In genomic region chr13:79749985-79750551, GRCh38 we compare ENCODE assay signal across 10 cellular contexts.
A peak's percentile ranks its signal among the peaks of the same experiment; 100 is the strongest.
DNase-seq lines count a peak whose midpoint lies in the region; ATAC-seq and TF ChIP-seq lines count a peak whose summit lies in the region.
"Had no signal": no experiment of that assay in that cellular context is flagged by ENCODE, and none has a peak within 500 bp of the region (broad histone marks: within the 10 kb centered on the region; RNA-seq: fewer than 3 reads in every experiment).

No MANE protein-coding gene starts in this region.

- no peaks in the 10 kb centered on the region for H3K36me3 ChIP-seq in MG63
- no peaks in the 10 kb centered on the region for H3K36me3 ChIP-seq in mucosa of descending colon (ENCODE audit: low read depth)

- no peaks in the 10 kb centered on the region for H3K4me1 ChIP-seq in mucosa of descending colon (ENCODE audit: low read depth)

- in situ Hi-C loops in ACHN (cut with HindIII; ENCODE audit: low pct_ligation_motif_present, low pct_unique_long_range_greater_than_20kb, low sequenced_read_pairs): no loop called here

- TF ChIP-seq CTCF in epithelial cell of proximal tubule (conservative IDR thresholded peaks at IDR 0.05; ENCODE audit: low read depth, low read length) (no peak), mucosa of descending colon (IDR thresholded peaks at IDR 0.05) (no peak)

- H3K4me3 ChIP-seq in MG63 (no peak overlapping the region), epithelial cell of proximal tubule (ENCODE audit: low read depth, low read length) (no peak overlapping the region), mucosa of descending colon (no peak overlapping the region)

- no peaks in the 10 kb centered on the region for H3K27me3 ChIP-seq in MG63

- DNase-seq in ACHN: peak; percentile 94
- peak; percentile 85 for DNase-seq in MG63
- peak; percentile 97 for DNase-seq in epithelial cell of proximal tubule (ENCODE audit: low read depth)
- DNase-seq in mucosa of descending colon: peak in 1 of 3 donors; percentile 7
- DNase-seq in activated naive CD4-positive, alpha-beta T cell treated with Interleukin-2 at 50 U/mL for 16 hours: no peak
- DNase-seq in OCI-M1 (lab: John Stamatoyannopoulos, UW): no peak
- DNase-seq in activated naive CD4-positive, alpha-beta T cell (lab: John Stamatoyannopoulos, UW): no peak
- DNase-seq: CD4-positive, alpha-beta T cell; NCI-H1930 had no signal

- no peaks in the 10 kb centered on the region for H3K9me3 ChIP-seq in MG63
- no peaks in the 10 kb centered on the region for H3K9me3 ChIP-seq in mucosa of descending colon

- ATAC-seq in mucosa of descending colon (peak; percentile 43), HG02759 (IDR thresholded peaks at IDR 0.05; ENCODE audit: unreplicated experiment) (no peak)

- intact Hi-C loops in mucosa of descending colon (cut with DNase I, micrococcal nuclease): no loop called here

Comparison
In these comparisons a context has a peak if more than half of its experiments do, and no peak if none do; other contexts are left out.
1. DNase-seq: peak in ACHN (single experiment), MG63 (single experiment) and epithelial cell of proximal tubule (single experiment); none in activated naive CD4-positive, alpha-beta T cell treated with Interleukin-2 at 50 U/mL for 16 hours (single experiment), OCI-M1 (single experiment) and activated naive CD4-positive, alpha-beta T cell (0 of 4).